Comparison of ENCODE assay signal across 8 cellular contexts in genomic region chr20:47355489-47356219, GRCh38. TPM values are rescaled to one million over a fixed set of nuclear protein-coding genes. Genes with fewer than 3 reads are reported as not detected.
A peak's percentile ranks its signal among the peaks of the same experiment; 100 is the strongest.
DNase-seq lines count a peak whose midpoint lies in the region; ATAC-seq, FAIRE-seq and TF ChIP-seq lines count a peak whose summit lies in the region.

No MANE protein-coding gene starts in this region.

- peaks cover 0 to 8% (median 0%) of the 10 kb centered on the region in 11 experiments; a peak in 4 of 22 replicates for H3K36me3 ChIP-seq in BLaER1 treated with 17β-estradiol and CSF1 and Interleukin-3, amounts not matched to agents 10 nM and 100 nM
- H3K36me3 ChIP-seq in small intestine (ENCODE audit: control insufficient read depth in 2 of 2, insufficient read depth in 2 of 2, low read length in 2 of 2), result no peaks in the 10 kb centered on the region

- intact Hi-C loops in head of caudate nucleus (cut with DNase I), result loop anchor here (2.0 kb wide), 1 partner anchor 37 kb away; no protein-coding TSS in a partner anchor

- FAIRE-seq in small intestine (lab: Jason Lieb, UNC), result no peak

- no peaks in the 10 kb centered on the region for H3K9me3 ChIP-seq in BLaER1 treated with 17β-estradiol and CSF1 and Interleukin-3, amounts not matched to agents 10 nM and 100 nM (replicated peaks in 1 of 11)
- H3K9me3 ChIP-seq in small intestine (ENCODE audit: control insufficient read depth, low read depth), result no peaks in the 10 kb centered on the region

- H3K27ac ChIP-seq in BLaER1 treated with 17β-estradiol and CSF1 and Interleukin-3, amounts not matched to agents 10 nM and 100 nM, result peak overlapping the region; percentile 91 to 100 (median 98)
- peak overlapping the region; percentile 84 to 98 for H3K27ac ChIP-seq in small intestine (ENCODE audit: low read depth in 1 of 2, low read length in 1 of 2)

- ATAC-seq in GM21737 (IDR thresholded peaks at IDR 0.05; ENCODE audit: unreplicated experiment), result no peak
- ATAC-seq in GM18870 (IDR thresholded peaks at IDR 0.05; ENCODE audit: unreplicated experiment), result no peak

- H3K9ac ChIP-seq in BLaER1 treated with 17β-estradiol and CSF1 and Interleukin-3, amounts not matched to agents 10 nM and 100 nM, result peak overlapping the region; percentile 87 to 96 (median 91)

- H3K4me3 ChIP-seq in BLaER1 treated with 17β-estradiol and CSF1 and Interleukin-3, amounts not matched to agents 10 nM and 100 nM, result peak overlapping the region; percentile 52 to 75 (median 66)
- peak overlapping the region; percentile 57 for H3K4me3 ChIP-seq in Jurkat, Clone E6-1 (ENCODE audit: low read length)
- H3K4me3 ChIP-seq in small intestine (ENCODE audit: low read depth in 1 of 2, low read length in 2 of 2), result peak overlapping the region; percentile 17 to 18

- H4K20me1 ChIP-seq in BLaER1 treated with 17β-estradiol and CSF1 and Interleukin-3, amounts not matched to agents 10 nM and 100 nM, result peaks cover 0 to 13% (median 0%) of the 10 kb centered on the region in 11 experiments; a peak in 3 of 22 replicates

- WGBS in small intestine, 3 donors, result 24 to 37% (median 34%) methylated on average over 2 of the region's 2 CpGs

- H3K4me2 ChIP-seq in BLaER1 treated with 17β-estradiol and CSF1 and Interleukin-3, amounts not matched to agents 10 nM and 100 nM, result peak overlapping the region; percentile 90 to 100 (median 97)

- H3K4me1 ChIP-seq in BLaER1 treated with 17β-estradiol and CSF1 and Interleukin-3, amounts not matched to agents 10 nM and 100 nM, result peaks cover 74 to 86% (median 78%) of the 10 kb centered on the region in 10 experiments
- H3K4me1 ChIP-seq in small intestine (ENCODE audit: control insufficient read depth in 2 of 2, insufficient read depth in 1 of 2, low read depth in 1 of 2, low read length in 1 of 2), result peaks cover 13 to 63% of the 10 kb centered on the region in 2 donors

- no peak for TF ChIP-seq CTCF in GM20000 (IDR thresholded peaks at IDR 0.05; ENCODE audit: extremely low read depth, missing control alignments)

- DNase-seq in Jurkat, Clone E6-1 (ENCODE audit: low read depth, low spot score), result no peak
- peak; percentile 43 to 51 for DNase-seq in activated T-cell treated with anti-CD3 and anti-CD28 coated beads, Interleukin-2, amount 50 U/mL, for 48 hours
- peak in 29 of 42 donors; percentile 24 to 85 (median 63) for DNase-seq in head of caudate nucleus
- DNase-seq in small intestine, result no peak
- no peak for DNase-seq in GM20000 (ENCODE audit: low spot score)

- H3K27me3 ChIP-seq in BLaER1 treated with 17β-estradiol and CSF1 and Interleukin-3, amounts not matched to agents 10 nM and 100 nM, result no peaks in the 10 kb centered on the region
- no peaks in the 10 kb centered on the region for H3K27me3 ChIP-seq in small intestine (ENCODE audit: control insufficient read depth in 2 of 2, insufficient read depth in 2 of 2, low read length in 2 of 2)

RNA-seq across cellular contexts. Expression of gene ZMYND8, which starts 0.8 kb away (rescaled TPM):
- polyA plus RNA-seq in Jurkat, Clone E6-1 (2012; ENCODE audit: insufficient read depth, insufficient read length), result 9.4 TPM
- polyA plus RNA-seq in small intestine, result 10 to 100 TPM in 2 of 3 donors, 1 to 10 TPM in 1; 9.2 to 19.9 (median 12.8) TPM

Comparison
In these comparisons a context has a peak if more than half of its experiments do, and no peak if none do; other contexts are left out.
1. DNase-seq: peak in activated T-cell treated with anti-CD3 and anti-CD28 coated beads, Interleukin-2, amount 50 U/mL, for 48 hours (2 of 2) and head of caudate nucleus (29 of 42); none in Jurkat, Clone E6-1 (single experiment), small intestine (single experiment) and GM20000 (single experiment).
2. Peak in every context shown above with its lines, with median percentiles within 50 percentile points of each other: H3K4me3 ChIP-seq.